In genomic region chr22:44125421-44125820, GRCh38 we compare ENCODE assay signal across 33 cellular contexts. TPM values are rescaled to one million over a fixed set of nuclear protein-coding genes. Genes with fewer than 3 reads are reported as not detected.
"Had no signal": no experiment of that assay in that cellular context is flagged by ENCODE, and none has a peak within 500 bp of the region (broad histone marks: within the 10 kb centered on the region; RNA-seq: fewer than 3 reads in every experiment).

No MANE protein-coding gene starts in this region.

- H3K27me3 ChIP-seq: ascending aorta, brain microvascular endothelial cell, esophagus squamous epithelium, gastroesophageal sphincter had no signal

- H3K27me3 Mint-ChIP-seq: activated B cell treated with CpG ODN at 0.5 μM for 24 hours; activated CD8-positive, alpha-beta T cell treated with anti-CD3 and anti-CD28 coated beads for 36 hours; activated naive CD4-positive, alpha-beta T cell treated with anti-CD3 and anti-CD28 coated beads, Interleukin-2, amount 10 ng/mL, durations not matched to agents 7 days and 5 days; activated naive CD8-positive, alpha-beta T cell treated with anti-CD3 and anti-CD28 coated beads, Interleukin-2, amount 10 ng/mL, durations not matched to agents 7 days and 5 days; activated T-helper 17 cell treated with anti-CD3 and anti-CD28 coated beads, Interleukin-2, amount 50 U/mL, for 72 hours; central memory CD8-positive, alpha-beta T cell; effector memory CD8-positive, alpha-beta T cell; T-helper 17 cell had no signal

- H3K4me1 Mint-ChIP-seq: T-helper 17 cell had no signal

- H3K36me3 ChIP-seq: ascending aorta, brain microvascular endothelial cell, WERI-Rb-1 had no signal

- FAIRE-seq: bronchial epithelial cell, colon, endothelial cell of umbilical vein had no signal

- H3K4me3 ChIP-seq: ascending aorta, esophagus squamous epithelium, gastroesophageal sphincter had no signal

- H3K27ac Mint-ChIP-seq: activated B cell treated with CpG ODN at 0.5 μM for 24 hours; activated CD8-positive, alpha-beta T cell treated with anti-CD3 and anti-CD28 coated beads for 36 hours; activated naive CD4-positive, alpha-beta T cell treated with anti-CD3 and anti-CD28 coated beads, Interleukin-2, amount 10 ng/mL, durations not matched to agents 7 days and 5 days; activated naive CD8-positive, alpha-beta T cell treated with anti-CD3 and anti-CD28 coated beads, Interleukin-2, amount 10 ng/mL, durations not matched to agents 7 days and 5 days; activated T-helper 17 cell treated with anti-CD3 and anti-CD28 coated beads, Interleukin-2, amount 50 U/mL, for 72 hours; effector memory CD8-positive, alpha-beta T cell; T-helper 17 cell; T-helper 2 cell treated with Interferon-gamma antibody and Interleukin-4, amounts not matched to agents 5 μg/mL and 100 μg/mL, for 36 hours had no signal

- H3K27ac ChIP-seq: ascending aorta, brain microvascular endothelial cell, epithelial cell of prostate, esophagus squamous epithelium, gastroesophageal sphincter, WERI-Rb-1 had no signal

- H3K4me1 ChIP-seq: ascending aorta, gastroesophageal sphincter had no signal

- DNase-seq: activated B cell treated with CpG ODN at 0.5 μM for 24 hours; activated CD4-positive, alpha-beta T cell treated with anti-CD3 and anti-CD28 coated beads for 48 hours; activated CD4-positive, alpha-beta T cell treated with anti-CD3 and anti-CD28 coated beads, Interleukin-2, amount 50 U/mL, for 1 hour; activated CD4-positive, alpha-beta T cell treated with anti-CD3 and anti-CD28 coated beads, Interleukin-2, amount 50 U/mL, for 48 hours; activated CD8-positive, alpha-beta memory T cell treated with anti-CD3 and anti-CD28 coated beads for 24 hours; activated CD8-positive, alpha-beta T cell treated with anti-CD3 and anti-CD28 coated beads for 36 hours; activated effector memory CD4-positive, alpha-beta T cell treated with Interleukin-2 at 50 U/mL for 16 hours; activated naive CD4-positive, alpha-beta T cell treated with anti-CD3 and anti-CD28 coated beads, Interleukin-2, amount 10 ng/mL, durations not matched to agents 7 days and 5 days; activated naive CD8-positive, alpha-beta T cell treated with anti-CD3 and anti-CD28 coated beads, Interleukin-2, amount 10 ng/mL, durations not matched to agents 7 days and 5 days; activated T-cell treated with anti-CD3 and anti-CD28 coated beads, Interleukin-2, amount 50 U/mL, for 4 hours; brain microvascular endothelial cell; cortex of kidney; dermis blood vessel endothelial cell; effector CD4-positive, alpha-beta T cell; effector memory CD8-positive, alpha-beta T cell; esophagus squamous epithelium; foreskin melanocyte; T-helper 1 cell; T-helper 17 cell; T1000; WERI-Rb-1 had no signal

- H3K4me3 Mint-ChIP-seq: activated B cell treated with CpG ODN at 0.5 μM for 24 hours; activated CD8-positive, alpha-beta T cell treated with anti-CD3 and anti-CD28 coated beads for 36 hours; activated naive CD4-positive, alpha-beta T cell treated with anti-CD3 and anti-CD28 coated beads, Interleukin-2, amount 10 ng/mL, durations not matched to agents 7 days and 5 days; activated naive CD8-positive, alpha-beta T cell treated with anti-CD3 and anti-CD28 coated beads, Interleukin-2, amount 10 ng/mL, durations not matched to agents 7 days and 5 days; activated T-cell treated with anti-CD3 and anti-CD28 coated beads, Interleukin-2, amount 50 U/mL, for 4 hours; activated T-helper 17 cell treated with anti-CD3 and anti-CD28 coated beads, Interleukin-2, amount 50 U/mL, for 72 hours; central memory CD8-positive, alpha-beta T cell; effector memory CD8-positive, alpha-beta T cell; T-helper 17 cell; T-helper 2 cell treated with Interferon-gamma antibody and Interleukin-4, amounts not matched to agents 5 μg/mL and 100 μg/mL, for 36 hours had no signal

RNA-seq across cellular contexts. Expression of gene PARVG, which starts 55.3 kb away (rescaled TPM):
- total RNA-seq: bronchial epithelial cell, fibroblast of lung, fibroblast of villous mesenchyme, glomerular endothelial cell had no signal
- polyA plus RNA-seq: endothelial cell of umbilical vein, fibroblast of lung had no signal
